In the genomic region with DNA sequence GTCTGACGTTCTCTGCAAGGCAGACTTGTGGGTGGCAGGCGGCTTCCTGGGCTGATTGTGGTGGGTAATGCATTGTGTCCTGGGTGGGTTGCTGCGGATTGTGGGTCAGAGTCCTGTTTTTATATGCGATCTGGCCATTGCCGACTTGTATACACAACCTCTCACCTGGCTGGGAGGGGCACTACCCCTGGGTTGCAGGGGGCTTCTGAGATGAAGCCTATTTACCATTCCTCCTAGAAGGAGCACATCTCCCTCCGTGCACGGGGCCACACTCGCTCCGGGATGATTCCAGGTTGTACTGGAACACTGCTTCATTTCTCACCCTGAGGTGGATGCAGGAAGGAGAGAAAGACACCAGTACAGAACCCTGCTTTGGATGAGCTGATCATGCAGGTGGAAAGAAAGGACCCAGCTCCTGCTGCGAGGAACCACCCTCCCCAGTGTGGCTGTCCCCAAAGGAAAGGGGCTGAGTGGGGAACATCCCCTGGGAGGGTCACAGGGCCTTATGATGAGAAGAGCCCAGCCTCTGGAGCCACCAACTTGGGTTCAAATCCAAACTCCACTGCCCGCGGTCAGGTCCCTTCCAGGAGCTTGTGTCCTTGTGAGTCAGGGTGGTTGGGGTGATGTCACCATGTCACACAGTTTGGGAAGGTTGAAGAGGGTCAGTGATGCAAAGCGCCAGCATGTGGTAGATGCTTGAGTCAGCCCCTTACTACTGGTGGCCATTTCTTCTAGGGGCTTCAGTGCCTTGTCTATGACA, we compare ENCODE assay signal across 24 cellular contexts.
"Had no signal": no experiment of that assay in that cellular context is flagged by ENCODE, and none has a peak within 500 bp of the region (broad histone marks: within the 10 kb centered on the region; RNA-seq: fewer than 3 reads in every experiment).

No MANE protein-coding gene starts in this region.

- H3K27me3 Mint-ChIP-seq: activated CD8-positive, alpha-beta memory T cell treated with anti-CD3 and anti-CD28 coated beads, Interleukin-2, amount 10 ng/mL, durations not matched to agents 7 days and 5 days had no signal

- H3K36me3 Mint-ChIP-seq: activated CD8-positive, alpha-beta memory T cell treated with anti-CD3 and anti-CD28 coated beads, Interleukin-2, amount 10 ng/mL, durations not matched to agents 7 days and 5 days; activated naive CD4-positive, alpha-beta T cell treated with anti-CD3 and anti-CD28 coated beads, Interleukin-2, amount 50 U/mL, for 24 hours; stimulated activated effector memory CD8-positive, alpha-beta T cell treated with anti-CD3 and anti-CD28 coated beads, Interleukin-12 subunit alpha, Interleukin-12 subunit beta, amount 100 ng/mL, for 72 hours had no signal

- FAIRE-seq: endothelial cell of umbilical vein, islet of Langerhans had no signal

- H3K27ac ChIP-seq: cardiac muscle cell, esophagus squamous epithelium, lower lobe of right lung, prostate gland, right atrium auricular region, stomach, thoracic aorta, upper lobe of left lung, VCaP had no signal

- H3K27me3 ChIP-seq: cardiac muscle cell, right atrium auricular region, upper lobe of left lung had no signal

- DNase-seq: activated CD4-positive, alpha-beta T cell treated with anti-CD3 and anti-CD28 coated beads, Interleukin-2, amount 50 U/mL, for 48 hours; activated CD8-positive, alpha-beta memory T cell treated with anti-CD3 and anti-CD28 coated beads, Interleukin-2, amount 10 ng/mL, durations not matched to agents 7 days and 5 days; activated effector memory CD4-positive, alpha-beta T cell treated with Interleukin-2 at 50 U/mL for 16 hours; activated T-cell treated with anti-CD3 and anti-CD28 coated beads, Interleukin-2, amount 50 U/mL, for 48 hours; amniotic stem cell; effector CD8-positive, alpha-beta T cell; esophagus squamous epithelium; hippocampal formation; lower lobe of right lung; stimulated activated CD4-positive, alpha-beta T cell treated with anti-CD3 and anti-CD28 coated beads, Interleukin-4, amount 100 ng/mL, for 1 hour; stomach had no signal

- H3K9me3 ChIP-seq: esophagus squamous epithelium, lower lobe of right lung, prostate gland, right atrium auricular region, stomach, thoracic aorta, upper lobe of left lung had no signal

- ATAC-seq: activated CD8-positive, alpha-beta memory T cell treated with anti-CD3 and anti-CD28 coated beads, Interleukin-2, amount 10 ng/mL, durations not matched to agents 7 days and 5 days; lower lobe of right lung; stimulated activated effector memory CD8-positive, alpha-beta T cell treated with anti-CD3 and anti-CD28 coated beads, Interleukin-12 subunit alpha, Interleukin-12 subunit beta, amount 100 ng/mL, for 72 hours had no signal

- H3K9me3 Mint-ChIP-seq: activated naive CD4-positive, alpha-beta T cell treated with anti-CD3 and anti-CD28 coated beads, Interleukin-2, amount 50 U/mL, for 24 hours; dendritic cell treated with granulocyte-macrophage colony-stimulating factor and Interleukin-4, amounts not matched to agents 40 ng/mL and 50 ng/mL, for 4 days; stimulated activated effector memory CD8-positive, alpha-beta T cell treated with anti-CD3 and anti-CD28 coated beads, Interleukin-12 subunit alpha, Interleukin-12 subunit beta, amount 100 ng/mL, for 72 hours; T-helper 1 cell treated with Interleukin-12 subunit alpha and Interleukin-12 subunit beta and Interleukin-4 antibody, amounts not matched to agents 30 μg/mL and 1 μg/mL, for 36 hours had no signal

- H3K4me1 Mint-ChIP-seq: activated CD8-positive, alpha-beta memory T cell treated with anti-CD3 and anti-CD28 coated beads, Interleukin-2, amount 10 ng/mL, durations not matched to agents 7 days and 5 days; activated naive CD4-positive, alpha-beta T cell treated with anti-CD3 and anti-CD28 coated beads, Interleukin-2, amount 50 U/mL, for 24 hours; stimulated activated effector memory CD8-positive, alpha-beta T cell treated with anti-CD3 and anti-CD28 coated beads, Interleukin-12 subunit alpha, Interleukin-12 subunit beta, amount 100 ng/mL, for 72 hours had no signal

- H3K4me3 Mint-ChIP-seq: activated CD8-positive, alpha-beta memory T cell treated with anti-CD3 and anti-CD28 coated beads, Interleukin-2, amount 10 ng/mL, durations not matched to agents 7 days and 5 days; activated naive CD4-positive, alpha-beta T cell treated with anti-CD3 and anti-CD28 coated beads, Interleukin-2, amount 50 U/mL, for 24 hours; dendritic cell treated with granulocyte-macrophage colony-stimulating factor and Interleukin-4, amounts not matched to agents 40 ng/mL and 50 ng/mL, for 4 days; stimulated activated effector memory CD8-positive, alpha-beta T cell treated with anti-CD3 and anti-CD28 coated beads, Interleukin-12 subunit alpha, Interleukin-12 subunit beta, amount 100 ng/mL, for 72 hours; T-helper 1 cell treated with Interleukin-12 subunit alpha and Interleukin-12 subunit beta and Interleukin-4 antibody, amounts not matched to agents 30 μg/mL and 1 μg/mL, for 36 hours had no signal

- H3K4me1 ChIP-seq: prostate gland, stomach had no signal

- H3K36me3 ChIP-seq: cardiac muscle cell, esophagus squamous epithelium, lower lobe of right lung, prostate gland, right atrium auricular region, stomach, thoracic aorta, upper lobe of left lung had no signal

- H3K27ac Mint-ChIP-seq: activated CD8-positive, alpha-beta memory T cell treated with anti-CD3 and anti-CD28 coated beads, Interleukin-2, amount 10 ng/mL, durations not matched to agents 7 days and 5 days; activated naive CD4-positive, alpha-beta T cell treated with anti-CD3 and anti-CD28 coated beads, Interleukin-2, amount 50 U/mL, for 24 hours; dendritic cell treated with granulocyte-macrophage colony-stimulating factor and Interleukin-4, amounts not matched to agents 40 ng/mL and 50 ng/mL, for 4 days; stimulated activated effector memory CD8-positive, alpha-beta T cell treated with anti-CD3 and anti-CD28 coated beads, Interleukin-12 subunit alpha, Interleukin-12 subunit beta, amount 100 ng/mL, for 72 hours; T-helper 1 cell treated with Interleukin-12 subunit alpha and Interleukin-12 subunit beta and Interleukin-4 antibody, amounts not matched to agents 30 μg/mL and 1 μg/mL, for 36 hours had no signal

- H3K4me3 ChIP-seq: cardiac muscle cell, esophagus squamous epithelium, lower lobe of right lung, prostate gland, right atrium auricular region, skin epidermis, stomach, thoracic aorta, upper lobe of left lung had no signal
